26 cellular contexts compared by ENCODE assay signal in genomic region chr5:53884411-53884810, GRCh38.
DNase-seq lines count a peak whose midpoint lies in the region; ATAC-seq and TF ChIP-seq lines count a peak whose summit lies in the region.
"Had no signal": no experiment of that assay in that cellular context is flagged by ENCODE, and none has a peak within 500 bp of the region (broad histone marks: within the 10 kb centered on the region; RNA-seq: fewer than 3 reads in every experiment).

No MANE protein-coding gene starts in this region.

- ATAC-seq in activated naive CD8-positive, alpha-beta T cell treated with anti-CD3 and anti-CD28 coated beads, Interleukin-2, amount 50 U/mL, for 24 hours, result no peak
- peak; percentile 77 for ATAC-seq in stimulated activated naive CD8-positive, alpha-beta T cell treated with anti-CD3 and anti-CD28 coated beads, Interleukin-15, amount 100 ng/mL, for 72 hours
- ATAC-seq in HG02973 (IDR thresholded peaks at IDR 0.05; ENCODE audit: unreplicated experiment), result no peak
- ATAC-seq in GM21723 (IDR thresholded peaks at IDR 0.05; ENCODE audit: unreplicated experiment), result no peak

- H3K27me3 ChIP-seq in fibroblast of lung (ENCODE audit: control insufficient read depth, insufficient read depth, low read length), result no peaks in the 10 kb centered on the region
- H3K27me3 ChIP-seq: dorsolateral prefrontal cortex, Peyer's patch had no signal

- TF ChIP-seq CTCF in fibroblast of lung (conservative IDR thresholded peaks at IDR 0.05 in 1 of 2, IDR thresholded peaks at IDR 0.05 in 1 of 2; ENCODE audit: low read depth in 1 of 2, low read length in 2 of 2), result no peak

- H3K79me2 ChIP-seq in fibroblast of lung (ENCODE audit: control insufficient read depth, insufficient read depth, low read length), result no peaks in the 10 kb centered on the region

- DNase-seq in activated naive CD8-positive, alpha-beta T cell treated with anti-CD3 and anti-CD28 coated beads for 36 hours, result no peak
- DNase-seq in activated naive CD8-positive, alpha-beta T cell treated with anti-CD3 and anti-CD28 coated beads, Interleukin-2, amount 50 U/mL, for 24 hours, result no peak
- DNase-seq in NAMALWA (ENCODE audit: low spot score) (peak; percentile 62), fibroblast of lung (ENCODE audit: low read depth in 2 of 2) (no peak), D341Med (ENCODE audit: low spot score) (no peak)
- peak; percentile 6 to 17 for DNase-seq in stimulated activated naive CD8-positive, alpha-beta T cell treated with anti-CD3 and anti-CD28 coated beads, Interleukin-15, amount 100 ng/mL, for 72 hours
- DNase-seq: activated CD4-positive, alpha-beta T cell treated with anti-CD3 and anti-CD28 coated beads for 1 hour; activated gamma-delta T cell; DMS 273 treated with DMSO at 0.1 percent for 48 hours; dorsolateral prefrontal cortex; kidney glomerular epithelial cell; NCI-H1436; Peyer's patch; small intestine; stimulated activated CD4-positive, alpha-beta T cell treated with anti-CD3 and anti-CD28 coated beads, Interleukin-4, amount 100 ng/mL, for 4 hours had no signal

- H3K4me1 ChIP-seq in fibroblast of lung (ENCODE audit: control insufficient read depth, extremely low read depth, insufficient read depth, low read length), result no peaks in the 10 kb centered on the region
- H3K4me1 ChIP-seq: HAP-1, Peyer's patch had no signal

- H3K27ac Mint-ChIP-seq in activated naive CD8-positive, alpha-beta T cell treated with anti-CD3 and anti-CD28 coated beads for 36 hours, result peak overlapping the region; percentile 77
- H3K27ac Mint-ChIP-seq in activated naive CD8-positive, alpha-beta T cell treated with anti-CD3 and anti-CD28 coated beads, Interleukin-2, amount 50 U/mL, for 24 hours, result no peak overlapping the region
- peak overlapping the region; percentile 95 to 98 for H3K27ac Mint-ChIP-seq in stimulated activated naive CD8-positive, alpha-beta T cell treated with anti-CD3 and anti-CD28 coated beads, Interleukin-15, amount 100 ng/mL, for 72 hours
- H3K27ac Mint-ChIP-seq: memory B cell; progenitor cell of endocrine pancreas; T-helper 2 cell treated with Interferon-gamma antibody and Interleukin-4, amounts not matched to agents 5 μg/mL and 100 μg/mL, for 36 hours had no signal

- H3K9me3 ChIP-seq in fibroblast of lung (ENCODE audit: control insufficient read depth, insufficient read depth, low read depth, low read length), result no peaks in the 10 kb centered on the region
- H3K9me3 ChIP-seq: HAP-1, Peyer's patch had no signal

- no peaks in the 10 kb centered on the region for H3K9me3 Mint-ChIP-seq in activated naive CD8-positive, alpha-beta T cell treated with anti-CD3 and anti-CD28 coated beads for 36 hours
- H3K9me3 Mint-ChIP-seq in activated naive CD8-positive, alpha-beta T cell treated with anti-CD3 and anti-CD28 coated beads, Interleukin-2, amount 50 U/mL, for 24 hours, result no peaks in the 10 kb centered on the region
- no peaks in the 10 kb centered on the region for H3K9me3 Mint-ChIP-seq in stimulated activated naive CD8-positive, alpha-beta T cell treated with anti-CD3 and anti-CD28 coated beads, Interleukin-15, amount 100 ng/mL, for 72 hours
- H3K9me3 Mint-ChIP-seq: memory B cell; nephron; T-helper 2 cell treated with Interferon-gamma antibody and Interleukin-4, amounts not matched to agents 5 μg/mL and 100 μg/mL, for 36 hours had no signal

- no peak overlapping the region for H3K4me3 Mint-ChIP-seq in activated naive CD8-positive, alpha-beta T cell treated with anti-CD3 and anti-CD28 coated beads for 36 hours
- no peak overlapping the region for H3K4me3 Mint-ChIP-seq in activated naive CD8-positive, alpha-beta T cell treated with anti-CD3 and anti-CD28 coated beads, Interleukin-2, amount 50 U/mL, for 24 hours
- peak overlapping the region; percentile 21 to 72 for H3K4me3 Mint-ChIP-seq in stimulated activated naive CD8-positive, alpha-beta T cell treated with anti-CD3 and anti-CD28 coated beads, Interleukin-15, amount 100 ng/mL, for 72 hours
- H3K4me3 Mint-ChIP-seq: memory B cell; T-helper 2 cell treated with Interferon-gamma antibody and Interleukin-4, amounts not matched to agents 5 μg/mL and 100 μg/mL, for 36 hours had no signal

- no peaks in the 10 kb centered on the region for H3K36me3 ChIP-seq in fibroblast of lung (ENCODE audit: control insufficient read depth, insufficient read depth, low read length)
- H3K36me3 ChIP-seq: HAP-1, Peyer's patch had no signal

- peaks cover 3% of the 10 kb centered on the region for H3K36me3 Mint-ChIP-seq in activated naive CD8-positive, alpha-beta T cell treated with anti-CD3 and anti-CD28 coated beads for 36 hours
- peaks cover 2% of the 10 kb centered on the region for H3K36me3 Mint-ChIP-seq in activated naive CD8-positive, alpha-beta T cell treated with anti-CD3 and anti-CD28 coated beads, Interleukin-2, amount 50 U/mL, for 24 hours (ENCODE audit: low read depth)

- no peak overlapping the region for H3K4me2 ChIP-seq in fibroblast of lung (ENCODE audit: extremely low read depth, insufficient read depth, low read length)
- H3K4me2 ChIP-seq: KMS-11 had no signal

- H3K4me1 Mint-ChIP-seq in activated naive CD8-positive, alpha-beta T cell treated with anti-CD3 and anti-CD28 coated beads for 36 hours, result peaks cover 13% of the 10 kb centered on the region
- H3K4me1 Mint-ChIP-seq in activated naive CD8-positive, alpha-beta T cell treated with anti-CD3 and anti-CD28 coated beads, Interleukin-2, amount 50 U/mL, for 24 hours, result peaks cover 14% of the 10 kb centered on the region
- H3K4me1 Mint-ChIP-seq in stimulated activated naive CD8-positive, alpha-beta T cell treated with anti-CD3 and anti-CD28 coated beads, Interleukin-15, amount 100 ng/mL, for 72 hours, result peaks cover 33% of the 10 kb centered on the region
- H3K4me1 Mint-ChIP-seq: memory B cell had no signal

- H4K20me1 ChIP-seq in fibroblast of lung (ENCODE audit: control insufficient read depth, extremely low read depth, insufficient read depth, low read length), result no peaks in the 10 kb centered on the region

- H3K27ac ChIP-seq in fibroblast of lung (ENCODE audit: insufficient read depth, low read length), result no peak overlapping the region
- H3K27ac ChIP-seq: C4-2B, dorsolateral prefrontal cortex, epithelial cell of prostate, KMS-11, Peyer's patch, SK-N-MC had no signal

- peak overlapping the region; percentile 30 for H2AFZ ChIP-seq in fibroblast of lung (ENCODE audit: low read length)

- no peak overlapping the region for H3K4me3 ChIP-seq in fibroblast of lung (replicated peaks in 1 of 4; ENCODE audit: control extremely low read depth in 1 of 4, insufficient read depth in 1 of 4, low read depth in 3 of 4, low read length in 4 of 4)
- H3K4me3 ChIP-seq: dorsolateral prefrontal cortex, HAP-1, Peyer's patch, SK-N-MC had no signal

- no peak overlapping the region for H3K9ac ChIP-seq in fibroblast of lung (ENCODE audit: insufficient read depth, low read length)
- H3K9ac ChIP-seq: KMS-11 had no signal

- no peaks in the 10 kb centered on the region for H3K27me3 Mint-ChIP-seq in activated naive CD8-positive, alpha-beta T cell treated with anti-CD3 and anti-CD28 coated beads for 36 hours
- no peaks in the 10 kb centered on the region for H3K27me3 Mint-ChIP-seq in activated naive CD8-positive, alpha-beta T cell treated with anti-CD3 and anti-CD28 coated beads, Interleukin-2, amount 50 U/mL, for 24 hours
- H3K27me3 Mint-ChIP-seq in stimulated activated naive CD8-positive, alpha-beta T cell treated with anti-CD3 and anti-CD28 coated beads, Interleukin-15, amount 100 ng/mL, for 72 hours, result no peaks in the 10 kb centered on the region
- H3K27me3 Mint-ChIP-seq: memory B cell, progenitor cell of endocrine pancreas had no signal

Comparison
In these comparisons a context has a peak if more than half of its experiments do, and no peak if none do; other contexts are left out.
1. DNase-seq: peak in NAMALWA (single experiment) and stimulated activated naive CD8-positive, alpha-beta T cell treated with anti-CD3 and anti-CD28 coated beads, Interleukin-15, amount 100 ng/mL, for 72 hours (2 of 2); none in activated naive CD8-positive, alpha-beta T cell treated with anti-CD3 and anti-CD28 coated beads for 36 hours (single experiment), activated naive CD8-positive, alpha-beta T cell treated with anti-CD3 and anti-CD28 coated beads, Interleukin-2, amount 50 U/mL, for 24 hours (single experiment), fibroblast of lung (0 of 2) and D341Med (single experiment).
2. H3K4me3 Mint-ChIP-seq: peak in stimulated activated naive CD8-positive, alpha-beta T cell treated with anti-CD3 and anti-CD28 coated beads, Interleukin-15, amount 100 ng/mL, for 72 hours (2 of 2); none in activated naive CD8-positive, alpha-beta T cell treated with anti-CD3 and anti-CD28 coated beads for 36 hours (single experiment) and activated naive CD8-positive, alpha-beta T cell treated with anti-CD3 and anti-CD28 coated beads, Interleukin-2, amount 50 U/mL, for 24 hours (single experiment).